27 cellular contexts compared by ENCODE assay signal in genomic region chr5:87570366-87570765, GRCh38.
A peak's percentile ranks its signal among the peaks of the same experiment; 100 is the strongest.
DNase-seq lines count a peak whose midpoint lies in the region; ATAC-seq and FAIRE-seq lines count a peak whose summit lies in the region.
"Had no signal": no experiment of that assay in that cellular context is flagged by ENCODE, and none has a peak within 500 bp of the region (broad histone marks: within the 10 kb centered on the region; RNA-seq: fewer than 3 reads in every experiment).

No MANE protein-coding gene starts in this region.

- H3K27me3 Mint-ChIP-seq in activated T-helper 17 cell treated with anti-CD3 and anti-CD28 coated beads, Interleukin-2, amount 50 U/mL, for 72 hours: no peaks in the 10 kb centered on the region
- H3K27me3 Mint-ChIP-seq: activated naive CD8-positive, alpha-beta T cell treated with anti-CD3 and anti-CD28 coated beads for 36 hours; progenitor cell of endocrine pancreas had no signal

- no peak overlapping the region for H3K4me3 Mint-ChIP-seq in activated T-helper 17 cell treated with anti-CD3 and anti-CD28 coated beads, Interleukin-2, amount 50 U/mL, for 72 hours
- H3K4me3 Mint-ChIP-seq: activated naive CD8-positive, alpha-beta T cell treated with anti-CD3 and anti-CD28 coated beads for 36 hours; mesothelial cell of epicardium; naive thymus-derived CD4-positive, alpha-beta T cell; T-helper 17 cell had no signal

- DNase-seq in NCI-H1930 (lab: John Stamatoyannopoulos, UW) (no peak), RKO (ENCODE audit: low spot score) (no peak), HTR-8/SVneo (ENCODE audit: insufficient read length, low spot score) (no peak)
- DNase-seq in activated CD4-positive, alpha-beta T cell treated with anti-CD3 and anti-CD28 coated beads for 4 hours: no peak
- DNase-seq: activated effector memory CD4-positive, alpha-beta T cell treated with Interleukin-2 at 50 U/mL for 16 hours; activated naive CD8-positive, alpha-beta T cell treated with anti-CD3 and anti-CD28 coated beads for 36 hours; activated T-cell treated with anti-CD3 and anti-CD28 coated beads for 4 hours; colonic mucosa; effector CD8-positive, alpha-beta T cell; head of caudate nucleus; Karpas-422; kidney; naive thymus-derived CD4-positive, alpha-beta T cell; NCI-H1436; NCI-H774; sigmoid colon; stimulated activated CD4-positive, alpha-beta T cell treated with anti-CD3 and anti-CD28 coated beads, Interleukin-15, amount 100 ng/mL, for 24 hours; stimulated activated naive CD8-positive, alpha-beta T cell treated with anti-CD3 and anti-CD28 coated beads, Interleukin-15, Interleukin-2, amounts not matched to agents 100 U/mL and 50 U/mL, for 24 hours; T-helper 17 cell; uterus had no signal

- H3K36me3 Mint-ChIP-seq in activated T-helper 17 cell treated with anti-CD3 and anti-CD28 coated beads, Interleukin-2, amount 50 U/mL, for 72 hours (ENCODE audit: low read depth): no peaks in the 10 kb centered on the region
- H3K36me3 Mint-ChIP-seq: activated naive CD8-positive, alpha-beta T cell treated with anti-CD3 and anti-CD28 coated beads for 36 hours; mesothelial cell of epicardium; naive thymus-derived CD4-positive, alpha-beta T cell had no signal

- H3K27ac Mint-ChIP-seq in activated T-helper 17 cell treated with anti-CD3 and anti-CD28 coated beads, Interleukin-2, amount 50 U/mL, for 72 hours: no peak overlapping the region
- H3K27ac Mint-ChIP-seq: activated naive CD8-positive, alpha-beta T cell treated with anti-CD3 and anti-CD28 coated beads for 36 hours; mesothelial cell of epicardium; naive thymus-derived CD4-positive, alpha-beta T cell; progenitor cell of endocrine pancreas; T-helper 17 cell had no signal

- ATAC-seq in GM19023 (IDR thresholded peaks at IDR 0.05; ENCODE audit: unreplicated experiment) (peak; percentile 54), HG02759 (IDR thresholded peaks at IDR 0.05; ENCODE audit: unreplicated experiment) (peak; percentile 71), HG03175 (IDR thresholded peaks at IDR 0.05; ENCODE audit: unreplicated experiment) (peak; percentile 44)
- peak; percentile 44 for ATAC-seq in activated T-helper 17 cell treated with anti-CD3 and anti-CD28 coated beads, Interleukin-2, amount 50 U/mL, for 72 hours (replicated peaks)
- ATAC-seq: activated CD4-positive, CD25-positive, alpha-beta regulatory T cell treated with anti-CD3 and anti-CD28 coated beads, Interleukin-2, amount 50 U/mL, for 24 hours; naive thymus-derived CD4-positive, alpha-beta T cell; stimulated activated naive CD8-positive, alpha-beta T cell treated with anti-CD3 and anti-CD28 coated beads, Interleukin-15, Interleukin-2, amounts not matched to agents 100 U/mL and 50 U/mL, for 24 hours; T-helper 17 cell had no signal

- no peaks in the 10 kb centered on the region for H3K9me3 Mint-ChIP-seq in activated T-helper 17 cell treated with anti-CD3 and anti-CD28 coated beads, Interleukin-2, amount 50 U/mL, for 72 hours
- H3K9me3 Mint-ChIP-seq: activated naive CD8-positive, alpha-beta T cell treated with anti-CD3 and anti-CD28 coated beads for 36 hours; mesothelial cell of epicardium had no signal

- H3K4me1 Mint-ChIP-seq in activated T-helper 17 cell treated with anti-CD3 and anti-CD28 coated beads, Interleukin-2, amount 50 U/mL, for 72 hours: no peaks in the 10 kb centered on the region
- H3K4me1 Mint-ChIP-seq: activated naive CD8-positive, alpha-beta T cell treated with anti-CD3 and anti-CD28 coated beads for 36 hours; mesothelial cell of epicardium; naive thymus-derived CD4-positive, alpha-beta T cell; T-helper 17 cell had no signal

- FAIRE-seq in HTR-8/SVneo (lab: Jason Lieb, UNC): no peak
- FAIRE-seq: kidney had no signal
